Comparison of ENCODE assay signal across 19 cellular contexts in the genomic region with DNA sequence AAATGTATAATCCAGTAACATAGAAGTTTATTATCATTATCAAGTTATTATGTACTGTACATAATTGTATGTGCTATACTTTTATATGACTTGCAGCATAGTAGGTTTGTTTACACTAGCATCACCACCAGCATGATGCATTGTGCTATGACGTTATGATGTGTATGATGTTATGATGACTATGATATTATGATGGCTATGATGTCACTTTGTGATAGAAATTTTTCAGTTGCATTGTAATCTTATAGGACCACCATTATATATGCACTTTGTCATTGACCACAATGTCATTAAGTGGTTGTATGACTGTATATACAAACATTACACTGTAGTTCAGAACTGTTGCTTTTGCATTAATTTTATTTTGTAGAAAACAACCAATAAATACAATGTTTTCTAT.
DNase-seq lines count a peak whose midpoint lies in the region; ATAC-seq, FAIRE-seq and TF ChIP-seq lines count a peak whose summit lies in the region.
"Had no signal": no experiment of that assay in that cellular context is flagged by ENCODE, and none has a peak within 500 bp of the region (broad histone marks: within the 10 kb centered on the region; RNA-seq: fewer than 3 reads in every experiment).

No MANE protein-coding gene starts in this region.

- H3K9me3 ChIP-seq in prostate gland = no peaks in the 10 kb centered on the region

- peak; percentile 98 for FAIRE-seq in D721Med (lab: Jason Lieb, UNC)
- FAIRE-seq: GM12878, H54 had no signal

- WGBS in prostate gland = 67% methylated on average over 1 of the region's 1 CpG

- H3K27ac ChIP-seq in prostate gland = no peak overlapping the region

- H3K4me3 ChIP-seq in fibroblast of mammary gland (ENCODE audit: control insufficient read depth, low read depth, low read length) = no peak overlapping the region
- no peak overlapping the region for H3K4me3 ChIP-seq in prostate gland
- H3K4me3 ChIP-seq: GM12878, HAP-1 had no signal

- TF ChIP-seq POLR2A in prostate gland (IDR thresholded peaks at IDR 0.05) = no peak

- ATAC-seq in left lobe of liver = no peak
- ATAC-seq: GM12878 had no signal

- DNase-seq in NCI-H748 (lab: John Stamatoyannopoulos, UW; ENCODE audit: unreplicated experiment) (peak; percentile 5), NCI-H748 treated with DMSO at 0.1 percent for 48 hours (lab: John Stamatoyannopoulos, UW) (no peak), D721Med (ENCODE audit: insufficient read length, low spot score) (no peak), NCI-H69 (lab: John Stamatoyannopoulos, UW) (peak; percentile 22), fibroblast of mammary gland (ENCODE audit: low read depth) (peak; percentile 10), left lobe of liver (ENCODE audit: low spot score) (no peak), prostate gland (ENCODE audit: low spot score) (no peak)
- DNase-seq: 8988T; C1 segment of cervical spinal cord; Calu3; CD4-positive, alpha-beta memory T cell; COR-L47; DMS153; DND-41; GDM1; GOT3 had no signal

- intact Hi-C loops in prostate gland (cut with DNase I) = no loop called here

- TF ChIP-seq CTCF in D721Med (IDR thresholded peaks at IDR 0.05; ENCODE audit: insufficient read depth, missing control alignments) (no peak), fibroblast of mammary gland (conservative IDR thresholded peaks at IDR 0.05; ENCODE audit: control insufficient read depth, insufficient read depth, low read depth, low read length) (no peak), prostate gland (IDR thresholded peaks at IDR 0.05) (no peak)

- H3K27me3 ChIP-seq in prostate gland (replicated peaks; ENCODE audit: insufficient read depth) = no peaks in the 10 kb centered on the region

- H3K36me3 ChIP-seq in prostate gland = no peaks in the 10 kb centered on the region
- H3K36me3 ChIP-seq: HAP-1 had no signal

- H3K4me1 ChIP-seq in prostate gland (replicated peaks) = no peaks in the 10 kb centered on the region
- H3K4me1 ChIP-seq: HAP-1 had no signal

Comparison
In these comparisons a context has a peak if more than half of its experiments do, and no peak if none do; other contexts are left out.
1. DNase-seq: peak in NCI-H748 (single experiment), NCI-H69 (single experiment) and fibroblast of mammary gland (single experiment); none in NCI-H748 treated with DMSO at 0.1 percent for 48 hours (single experiment), D721Med (single experiment), left lobe of liver (single experiment) and prostate gland (single experiment).